Comparison of ENCODE assay signal across 7 cellular contexts in the genomic region with DNA sequence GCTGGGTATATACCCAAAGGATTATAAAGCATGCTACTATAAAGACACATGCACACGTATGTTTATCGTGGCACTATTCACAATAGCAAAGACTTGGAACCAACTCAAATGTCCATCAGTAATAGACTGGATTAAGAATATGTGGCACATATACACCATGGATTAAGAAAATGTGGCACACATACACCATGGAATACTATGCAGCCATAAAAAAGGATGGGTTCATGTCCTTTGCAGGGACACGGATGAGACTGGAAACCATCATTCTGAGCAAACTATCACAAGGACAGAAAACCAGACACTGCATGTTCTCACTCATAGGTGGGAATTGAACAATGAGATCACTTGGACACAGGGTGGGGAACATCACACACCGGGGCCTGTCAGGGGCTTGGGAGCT. TPM values are rescaled to one million over a fixed set of nuclear protein-coding genes. Genes with fewer than 3 reads are reported as not detected.
"Had no signal": no experiment of that assay in that cellular context is flagged by ENCODE, and none has a peak within 500 bp of the region (broad histone marks: within the 10 kb centered on the region; RNA-seq: fewer than 3 reads in every experiment).

No MANE protein-coding gene starts in this region.

RNA-seq across cellular contexts. Expression of a gene that starts 49.0 kb away (rescaled TPM):
- total RNA-seq: activated CD4-positive, alpha-beta memory T cell treated with anti-CD3 and anti-CD28 coated beads for 36 hours; activated CD4-positive, alpha-beta memory T cell treated with anti-CD3 and anti-CD28 coated beads, Interleukin-2, amount 10 ng/mL, durations not matched to agents 7 days and 5 days; activated CD4-positive, alpha-beta T cell treated with anti-CD3 and anti-CD28 coated beads, Interleukin-2, amount 10 ng/mL, durations not matched to agents 24 days and 14 days; activated CD4-positive, alpha-beta T cell treated with anti-CD3 and anti-CD28 coated beads, Interleukin-2, amount 10 ng/mL, durations not matched to agents 7 days and 5 days; activated CD8-positive, alpha-beta memory T cell treated with anti-CD3 and anti-CD28 coated beads, Interleukin-2, amount 10 ng/mL, durations not matched to agents 7 days and 5 days; T-helper 1 cell treated with Interleukin-12 subunit alpha and Interleukin-12 subunit beta and Interleukin-4 antibody, amounts not matched to agents 30 ng/mL and 1 ng/mL, for 36 hours; T-helper 17 cell had no signal
